12 cellular contexts compared by ENCODE assay signal in the genomic region with DNA sequence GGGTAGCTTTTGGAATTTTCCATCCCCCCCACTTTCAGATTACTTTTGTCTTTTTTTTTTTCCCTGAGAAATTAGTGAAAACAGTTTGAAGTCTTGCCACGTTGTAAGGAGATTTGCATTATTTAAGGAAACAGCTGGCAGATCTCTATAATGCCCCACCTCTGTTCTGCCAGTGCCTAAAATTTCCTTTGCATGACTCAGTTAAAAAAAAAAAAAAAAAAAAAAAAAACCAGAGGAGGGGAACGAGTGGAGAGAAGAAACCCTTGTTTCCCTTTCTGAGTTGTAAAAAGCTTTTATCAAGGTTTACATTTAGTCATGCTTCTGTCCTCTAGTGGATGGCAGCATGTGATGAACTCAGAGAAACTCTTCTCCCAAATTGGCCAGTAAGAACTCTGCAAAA. TPM values are rescaled to one million over a fixed set of nuclear protein-coding genes. Genes with fewer than 3 reads are reported as not detected.
DNase-seq lines count a peak whose midpoint lies in the region; ATAC-seq and TF ChIP-seq lines count a peak whose summit lies in the region.
"Had no signal": no experiment of that assay in that cellular context is flagged by ENCODE, and none has a peak within 500 bp of the region (broad histone marks: within the 10 kb centered on the region; RNA-seq: fewer than 3 reads in every experiment).

No MANE protein-coding gene starts in this region.

- no TSS peak for BruUV-seq in MCF 10A (replicated peaks; lab: Mats Ljungman, UMichigan)

- H2AFZ ChIP-seq in hepatocyte: no peak overlapping the region

- no peaks in the 10 kb centered on the region for H3K9me3 ChIP-seq in breast epithelium
- H3K9me3 ChIP-seq in hepatocyte (ENCODE audit: low read depth): no peaks in the 10 kb centered on the region
- no peaks in the 10 kb centered on the region for H3K9me3 ChIP-seq in aorta (ENCODE audit: control insufficient read depth, low read length)

- peak overlapping the region; percentile 64 for H3K4me2 ChIP-seq in hepatocyte

- POLR2A ChIA-PET in MCF 10A (lab: Yijun Ruan, JAX): interaction anchor here (0.6 to 6.3 kb wide), 19 partner anchors 12 to 593 kb away, joined by 3 to 64 read pairs (median 3); partner anchors contain the start of genes C6orf62 and CARMIL1

- H3K36me3 Mint-ChIP-seq in MCF 10A (ENCODE audit: insufficient read depth, unreplicated experiment): no peaks in the 10 kb centered on the region
- H3K36me3 Mint-ChIP-seq: CD8-positive, alpha-beta memory T cell had no signal

- peak; percentile 46 for ATAC-seq in aorta (ENCODE audit: low FRiP score)
- ATAC-seq in HG03135 (IDR thresholded peaks at IDR 0.05; ENCODE audit: unreplicated experiment): no peak
- no peak for ATAC-seq in GM19035 (IDR thresholded peaks at IDR 0.05; ENCODE audit: unreplicated experiment)

- no peak overlapping the region for H3K4me3 ChIP-seq in breast epithelium
- no peak overlapping the region for H3K4me3 ChIP-seq in hepatocyte
- no peak overlapping the region for H3K4me3 ChIP-seq in aorta (ENCODE audit: low read length in 2 of 2)

- no peaks in the 10 kb centered on the region for H3K9me3 Mint-ChIP-seq in MCF 10A (ENCODE audit: unreplicated experiment)
- H3K9me3 Mint-ChIP-seq: dendritic cell treated with granulocyte-macrophage colony-stimulating factor and Interleukin-4, amounts not matched to agents 40 ng/mL and 50 ng/mL, for 4 days had no signal

- H3K9me2 ChIP-seq in hepatocyte (replicated peaks; ENCODE audit: insufficient read depth): no peaks in the 10 kb centered on the region

- H3K79me2 ChIP-seq in hepatocyte: peaks cover 86% of the 10 kb centered on the region

- CTCF ChIA-PET in MCF 10A (lab: Yijun Ruan, JAX): interaction anchor here (0.6 to 4.1 kb wide), 15 partner anchors 10 to 250 kb away, joined by 3 to 37 read pairs (median 5); partner anchors contain the start of gene CARMIL1

- peak overlapping the region; percentile 90 for H3K27ac Mint-ChIP-seq in MCF 10A (ENCODE audit: low read depth, unreplicated experiment)
- H3K27ac Mint-ChIP-seq: dendritic cell treated with granulocyte-macrophage colony-stimulating factor and Interleukin-4, amounts not matched to agents 40 ng/mL and 50 ng/mL, for 4 days had no signal

- H3K4me1 ChIP-seq in breast epithelium (peaks cover 0 to 3% of the 10 kb centered on the region in 2 donors), hepatocyte (ENCODE audit: insufficient read depth) (peaks cover 47% of the 10 kb centered on the region), aorta (ENCODE audit: control insufficient read depth in 1 of 2, insufficient read depth in 2 of 2, low read length in 2 of 2) (peaks cover 14 to 18% of the 10 kb centered on the region in 2 donors)

- H3K27ac ChIP-seq in breast epithelium (peak overlapping the region in 1 of 2 donors; percentile 35), hepatocyte (peak overlapping the region; percentile 66), aorta (ENCODE audit: low read depth in 1 of 2, low read length in 2 of 2) (peak overlapping the region in 1 of 2 donors; percentile 86)
- H3K27ac ChIP-seq: VCaP had no signal

- peaks cover 6% of the 10 kb centered on the region for H4K20me1 ChIP-seq in hepatocyte (ENCODE audit: insufficient read depth, poor library complexity, severe bottlenecking)

- TF ChIP-seq POLR2A in breast epithelium (IDR thresholded peaks at IDR 0.05): no peak

- DNase-seq in MCF 10A (ENCODE audit: unreplicated experiment) (peak; percentile 70), breast epithelium (ENCODE audit: low spot score in 2 of 2) (no peak), amniotic stem cell (lab: John Stamatoyannopoulos, UW) (peak; percentile 32), hepatocyte (ENCODE audit: low spot score) (peak; percentile 40), aorta (no peak), SKM-1 treated with dmso at 0.1 percent for 144 hours (lab: John Stamatoyannopoulos, UW; ENCODE audit: unreplicated experiment) (no peak)
- DNase-seq: CD8-positive, alpha-beta memory T cell; Karpas-422 had no signal

- H3K27me3 ChIP-seq in breast epithelium (no peaks in the 10 kb centered on the region), hepatocyte (no peaks in the 10 kb centered on the region), aorta (ENCODE audit: control insufficient read depth in 1 of 2, insufficient read depth in 2 of 2, low read length in 1 of 2) (no peaks in the 10 kb centered on the region)

- intact Hi-C loops in MCF 10A (cut with micrococcal nuclease) (loop anchor here (1.0 kb wide), 2 partner anchors 28 to 33 kb away; partner anchors contain the start of gene CARMIL1), breast epithelium (cut with DNase I; ENCODE audit: low total_unique reads) (no loop called here), aorta (cut with DNase I) (loop anchor here in 1 of 2 donors (5.0 kb wide), 1 partner anchor 45 kb away; no protein-coding TSS in a partner anchor)

- 0% methylated on average over 2 of the region's 2 CpGs for WGBS in hepatocyte (ENCODE audit: low lambda C conversion rate, missing lambda C conversion rate)
- WGBS in aorta, 2 donors: 0 to 1% methylated on average over 2 of the region's 2 CpGs

- no peaks in the 10 kb centered on the region for H3K36me3 ChIP-seq in breast epithelium
- no peaks in the 10 kb centered on the region for H3K36me3 ChIP-seq in hepatocyte (replicated peaks; ENCODE audit: insufficient read depth, low read depth)
- no peaks in the 10 kb centered on the region for H3K36me3 ChIP-seq in aorta (ENCODE audit: control insufficient read depth in 1 of 2, insufficient read depth in 2 of 2, low read length in 1 of 2)

- H3K27me3 Mint-ChIP-seq in MCF 10A (ENCODE audit: insufficient read depth, unreplicated experiment): no peaks in the 10 kb centered on the region
- H3K27me3 Mint-ChIP-seq: dendritic cell treated with granulocyte-macrophage colony-stimulating factor and Interleukin-4, amounts not matched to agents 40 ng/mL and 50 ng/mL, for 4 days had no signal

- H3K4me1 Mint-ChIP-seq in MCF 10A (ENCODE audit: insufficient read depth, unreplicated experiment): peaks cover 32% of the 10 kb centered on the region

- no peak for TF ChIP-seq CTCF in MCF 10A (IDR thresholded peaks at IDR 0.05; ENCODE audit: unreplicated experiment)
- TF ChIP-seq CTCF in breast epithelium (IDR thresholded peaks at IDR 0.05): no peak
- peak; percentile 19 for TF ChIP-seq CTCF in hepatocyte (IDR thresholded peaks at IDR 0.05; ENCODE audit: poor library complexity)

- peak overlapping the region; percentile 69 for H3K4me3 Mint-ChIP-seq in MCF 10A (ENCODE audit: unreplicated experiment)
- H3K4me3 Mint-ChIP-seq: CD8-positive, alpha-beta memory T cell; dendritic cell treated with granulocyte-macrophage colony-stimulating factor and Interleukin-4, amounts not matched to agents 40 ng/mL and 50 ng/mL, for 4 days had no signal

RNA-seq across cellular contexts. Expression of gene CARMIL1, which starts 33.5 kb away (rescaled TPM):
- 23.0 and 25.2 TPM in 2 replicates for total RNA-seq in MCF 10A (2022)
- 10 to 100 TPM; 23.6 to 53.0 (median 33.5) TPM for total RNA-seq in breast epithelium
- 37.3 and 40.6 TPM in 2 replicates for total RNA-seq in hepatocyte
- 15.5 and 19.5 TPM in 2 replicates for polyA plus RNA-seq in hepatocyte
- 10 to 100 TPM; 32.2 to 33.9 TPM for total RNA-seq in aorta
- 10 to 100 TPM; 22.3 to 30.9 TPM for polyA plus RNA-seq in aorta
- polyA plus RNA-seq: CD8-positive, alpha-beta memory T cell had no signal

Comparison
In these comparisons a context has a peak if more than half of its experiments do, and no peak if none do; other contexts are left out.
1. DNase-seq: peak in MCF 10A (single experiment), amniotic stem cell (single experiment) and hepatocyte (single experiment); none in breast epithelium (0 of 2), aorta (0 of 2) and SKM-1 treated with dmso at 0.1 percent for 144 hours (single experiment).